ENCODE assay signal across 9 cellular contexts in the genomic region with DNA sequence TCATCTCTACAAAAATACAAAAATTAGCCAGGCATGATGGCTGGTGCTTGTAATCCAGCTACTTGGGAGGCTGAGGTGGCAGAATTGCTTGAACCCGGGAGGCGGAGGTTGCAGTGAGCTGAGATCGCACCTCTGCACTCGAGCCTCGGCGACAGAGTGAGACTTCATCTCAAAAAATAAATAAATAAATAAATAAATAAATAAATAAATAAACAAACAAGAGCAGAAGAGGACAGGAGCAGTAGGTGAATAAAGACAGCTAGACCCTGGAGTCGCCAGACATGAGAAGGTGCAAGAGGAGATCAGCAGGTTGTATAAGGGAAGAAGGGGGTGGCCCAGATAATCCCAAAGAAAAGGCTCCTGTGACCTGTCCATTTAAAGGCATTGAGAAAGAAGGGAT. TPM values are rescaled to one million over a fixed set of nuclear protein-coding genes. Genes with fewer than 3 reads are reported as not detected.
"Had no signal": no experiment of that assay in that cellular context is flagged by ENCODE, and none has a peak within 500 bp of the region (broad histone marks: within the 10 kb centered on the region; RNA-seq: fewer than 3 reads in every experiment).

No MANE protein-coding gene starts in this region.

- H3K27ac ChIP-seq: HL-60, KMS-11 had no signal

- H3K27ac Mint-ChIP-seq: IgD-negative memory B cell had no signal

- DNase-seq: KBM-7, KG1 had no signal

- H3K4me3 Mint-ChIP-seq: IgD-negative memory B cell had no signal

- FAIRE-seq: HepG2, HTR-8/SVneo had no signal

- H3K4me2 ChIP-seq: KMS-11 had no signal

- H3K4me1 Mint-ChIP-seq: IgD-negative memory B cell had no signal

- ATAC-seq: HepG2, K562 had no signal

- H3K4me3 ChIP-seq: K562 had no signal

RNA-seq across cellular contexts. Expression of gene LAMA1, which starts 12.3 kb away (rescaled TPM):
- total RNA-seq: HT-29 had no signal
- polyA plus RNA-seq: IgD-negative memory B cell, K562 had no signal
